16 cellular contexts compared by ENCODE assay signal in the genomic region with DNA sequence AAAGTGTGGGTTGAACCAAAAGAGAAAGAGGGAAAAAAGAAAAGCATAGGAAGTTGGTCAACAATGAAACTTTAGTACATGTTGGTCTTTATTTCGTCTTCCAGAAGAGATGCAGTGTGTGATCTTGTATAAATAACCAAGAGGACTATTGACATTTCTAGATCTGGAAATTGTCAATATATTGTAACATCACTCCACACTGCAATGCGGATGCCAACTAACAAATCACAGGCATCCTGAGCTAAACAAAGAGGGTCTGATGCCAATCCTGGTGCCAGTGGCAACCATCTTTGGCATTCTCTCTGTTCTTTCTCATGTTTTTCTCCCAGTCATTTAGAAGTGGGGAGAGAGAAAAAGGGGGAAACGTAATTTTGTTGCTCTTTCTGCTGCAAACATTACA. TPM values are rescaled to one million over a fixed set of nuclear protein-coding genes. Genes with fewer than 3 reads are reported as not detected.
A peak's percentile ranks its signal among the peaks of the same experiment; 100 is the strongest.
DNase-seq lines count a peak whose midpoint lies in the region; ATAC-seq, FAIRE-seq and TF ChIP-seq lines count a peak whose summit lies in the region.
"Had no signal": no experiment of that assay in that cellular context is flagged by ENCODE, and none has a peak within 500 bp of the region (broad histone marks: within the 10 kb centered on the region; RNA-seq: fewer than 3 reads in every experiment).

No MANE protein-coding gene starts in this region.

- peaks cover 20% of the 10 kb centered on the region for H4K20me1 ChIP-seq in endothelial cell of umbilical vein (replicated peaks; ENCODE audit: control insufficient read depth, extremely low read depth, insufficient read depth, low read length)

- ATAC-seq in heart right ventricle (no peak), GM19351 (IDR thresholded peaks at IDR 0.05; ENCODE audit: unreplicated experiment) (no peak)
- no peak for ATAC-seq in activated T-cell treated with anti-CD3 and anti-CD28 coated beads, Interleukin-2, amount 50 U/mL, for 72 hours (replicated peaks in 1 of 2)

- 61 to 71% methylated on average over 3 of the region's 3 CpGs for WGBS in heart right ventricle, 2 donors
- WGBS in mesenchymal stem cell = no CpG with 5 or more reads among the region's 3 CpGs

- H3K9me3 Mint-ChIP-seq in activated T-cell treated with anti-CD3 and anti-CD28 coated beads, Interleukin-2, amount 50 U/mL, for 72 hours = no peaks in the 10 kb centered on the region

- no peaks in the 10 kb centered on the region for H3K36me3 Mint-ChIP-seq in activated T-cell treated with anti-CD3 and anti-CD28 coated beads, Interleukin-2, amount 50 U/mL, for 72 hours (ENCODE audit: insufficient read depth in 2 of 2)

- H3K9ac ChIP-seq in endothelial cell of umbilical vein (replicated peaks; ENCODE audit: extremely low read depth, insufficient read depth, low read length) (no peak overlapping the region), mesenchymal stem cell (ENCODE audit: low read length) (no peak overlapping the region)
- H3K9ac ChIP-seq: KMS-11 had no signal

- H3K23ac ChIP-seq in mesenchymal stem cell (ENCODE audit: low read length in 2 of 2) = no peak overlapping the region

- H2AFZ ChIP-seq in endothelial cell of umbilical vein (ENCODE audit: low read depth, low read length) (no peak overlapping the region), mesenchymal stem cell (ENCODE audit: low read depth, low read length) (no peak overlapping the region)

- no peak overlapping the region for H2AK5ac ChIP-seq in mesenchymal stem cell (ENCODE audit: low read length, severe bottlenecking)

- H3K9me3 ChIP-seq in left ventricle myocardium inferior (replicated peaks) = no peaks in the 10 kb centered on the region
- no peaks in the 10 kb centered on the region for H3K9me3 ChIP-seq in heart right ventricle
- H3K9me3 ChIP-seq in endothelial cell of umbilical vein (replicated peaks; ENCODE audit: control insufficient read depth, insufficient read depth, low read length) = no peaks in the 10 kb centered on the region
- H3K9me3 ChIP-seq in mesenchymal stem cell (ENCODE audit: control insufficient read depth, low read length) = no peaks in the 10 kb centered on the region
- H3K9me3 ChIP-seq: MG63 had no signal

- H3K27me3 ChIP-seq in left ventricle myocardium inferior (ENCODE audit: low read depth) (no peaks in the 10 kb centered on the region), heart right ventricle (no peaks in the 10 kb centered on the region), endothelial cell of umbilical vein (ENCODE audit: control insufficient read depth in 2 of 2, insufficient read depth in 2 of 2, low read length in 2 of 2) (no peaks in the 10 kb centered on the region), mesenchymal stem cell (ENCODE audit: control insufficient read depth in 1 of 2, insufficient read depth in 1 of 2, low read length in 2 of 2) (no peaks in the 10 kb centered on the region)
- H3K27me3 ChIP-seq: MG63 had no signal

- H3K27ac ChIP-seq in left ventricle myocardium inferior (replicated peaks) (peak overlapping the region; percentile 100), heart right ventricle (peak overlapping the region in 3 of 10 donors; percentile 4 to 100 (median 10)), endothelial cell of umbilical vein (ENCODE audit: insufficient read depth, low read depth, low read length) (no peak overlapping the region), temporal lobe (ENCODE audit: low read depth, low read length) (peak overlapping the region; percentile 87), mesenchymal stem cell (ENCODE audit: low read length, poor library complexity, severe bottlenecking) (no peak overlapping the region)
- H3K27ac ChIP-seq: KMS-11, RWPE1 had no signal

- POLR2A ChIA-PET in endothelial cell of umbilical vein (lab: Charles Lee) = no interaction called here

- dilution Hi-C loops in endothelial cell of umbilical vein (cut with MboI; ENCODE audit: extremely low pct_ligation_motif_present, low sequenced_read_pairs) = no loop called here

- no peak for TF ChIP-seq CTCF in left ventricle myocardium inferior (IDR thresholded peaks at IDR 0.05; ENCODE audit: borderline replicate concordance)
- TF ChIP-seq CTCF in heart right ventricle (IDR thresholded peaks at IDR 0.05) = no peak
- no peak for TF ChIP-seq CTCF in endothelial cell of umbilical vein (IDR thresholded peaks at IDR 0.05; ENCODE audit: extremely low read depth in 1 of 2, insufficient read depth in 1 of 2, low read depth in 1 of 2, low read length in 2 of 2)

- TF ChIP-seq POLR2A in endothelial cell of umbilical vein (IDR thresholded peaks at IDR 0.05; ENCODE audit: low read depth, low read length) = no peak

- H3K27me3 Mint-ChIP-seq in activated T-cell treated with anti-CD3 and anti-CD28 coated beads, Interleukin-2, amount 50 U/mL, for 72 hours (ENCODE audit: low read depth) = peaks cover 68% of the 10 kb centered on the region

- H3K4me3 Mint-ChIP-seq in activated T-cell treated with anti-CD3 and anti-CD28 coated beads, Interleukin-2, amount 50 U/mL, for 72 hours = no peak overlapping the region

- no peak overlapping the region for H2BK120ac ChIP-seq in mesenchymal stem cell (ENCODE audit: low read depth, low read length)

- peak; percentile 43 for FAIRE-seq in endothelial cell of umbilical vein (lab: Jason Lieb, UNC)
- FAIRE-seq: H54 had no signal

- no peak overlapping the region for H3K27ac Mint-ChIP-seq in activated T-cell treated with anti-CD3 and anti-CD28 coated beads, Interleukin-2, amount 50 U/mL, for 72 hours

- peaks cover 97% of the 10 kb centered on the region for H3K4me1 ChIP-seq in left ventricle myocardium inferior
- H3K4me1 ChIP-seq in heart right ventricle = peaks cover 19 to 100% (median 92%) of the 10 kb centered on the region in 9 donors
- peaks cover 30% of the 10 kb centered on the region for H3K4me1 ChIP-seq in endothelial cell of umbilical vein (ENCODE audit: control insufficient read depth, extremely low read depth, insufficient read depth, low read length)
- H3K4me1 ChIP-seq in mesenchymal stem cell (ENCODE audit: control insufficient read depth, insufficient read depth, low read depth, low read length) = peaks cover 3% of the 10 kb centered on the region

- H3K4me3 ChIP-seq in left ventricle myocardium inferior = no peak overlapping the region
- no peak overlapping the region for H3K4me3 ChIP-seq in heart right ventricle
- no peak overlapping the region for H3K4me3 ChIP-seq in endothelial cell of umbilical vein (replicated peaks in 1 of 3; ENCODE audit: insufficient read depth in 1 of 3, low read depth in 1 of 3, low read length in 3 of 3)
- no peak overlapping the region for H3K4me3 ChIP-seq in mesenchymal stem cell (ENCODE audit: insufficient read depth in 1 of 2, low read depth in 1 of 2, low read length in 2 of 2)
- H3K4me3 ChIP-seq: MG63 had no signal

- peaks cover 98% of the 10 kb centered on the region for H3K79me2 ChIP-seq in endothelial cell of umbilical vein (ENCODE audit: control insufficient read depth, insufficient read depth, low read length)

- no peak overlapping the region for H4K8ac ChIP-seq in mesenchymal stem cell (ENCODE audit: low read length)

- no peak for DNase-seq in left ventricle myocardium inferior
- no peak for DNase-seq in heart right ventricle
- DNase-seq in endothelial cell of umbilical vein (ENCODE audit: low read depth, low spot score) = no peak
- peak; percentile 82 for DNase-seq in pons (ENCODE audit: low spot score)
- no peak for DNase-seq in mesenchymal stem cell
- no peak for DNase-seq in activated T-cell treated with anti-CD3 and anti-CD28 coated beads, Interleukin-2, amount 50 U/mL, for 72 hours
- DNase-seq: MG63; NCI-H2029 treated with DMSO at 0.1 percent for 48 hours; NCI-H524; NK-92 treated with Interleukin-12 subunit alpha and Interleukin-12 subunit beta, amount 100 ng/mL, for 24 hours; OCI-M1 had no signal

- H3K14ac ChIP-seq in mesenchymal stem cell (ENCODE audit: low read length in 2 of 2) = no peak overlapping the region

- no peak overlapping the region for H4K91ac ChIP-seq in mesenchymal stem cell (ENCODE audit: low read length)

- no peak overlapping the region for H2BK12ac ChIP-seq in mesenchymal stem cell (ENCODE audit: low read length in 2 of 2)

- no TSS peak for BruUV-seq in endothelial cell of umbilical vein (replicated peaks; lab: Mats Ljungman, UMichigan)

- no peak overlapping the region for H3K4me2 ChIP-seq in endothelial cell of umbilical vein (ENCODE audit: insufficient read depth, low read length)
- H3K4me2 ChIP-seq in mesenchymal stem cell (ENCODE audit: low read length, poor library complexity, severe bottlenecking) = no peak overlapping the region
- H3K4me2 ChIP-seq: KMS-11 had no signal

- CTCF ChIA-PET in endothelial cell of umbilical vein (lab: Charles Lee) = interaction anchor here (0.9 kb wide), 1 partner anchor 32 kb away, joined by 3 read pairs; no protein-coding TSS in a partner anchor

- H3K36me3 ChIP-seq in left ventricle myocardium inferior (peaks cover 25% of the 10 kb centered on the region), heart right ventricle (peaks cover 0 to 43% (median 6%) of the 10 kb centered on the region in 9 donors), endothelial cell of umbilical vein (ENCODE audit: control insufficient read depth in 2 of 2, extremely low read depth in 1 of 2, insufficient read depth in 2 of 2, low read length in 2 of 2) (peaks cover 15 to 38% of the 10 kb centered on the region in 2 experiments), mesenchymal stem cell (ENCODE audit: control insufficient read depth in 1 of 2, insufficient read depth in 2 of 2, low read depth in 1 of 2, low read length in 2 of 2) (peaks cover 8 to 36% of the 10 kb centered on the region in 2 experiments)

- no peak overlapping the region for H3K18ac ChIP-seq in mesenchymal stem cell (ENCODE audit: low read depth in 1 of 2, low read length in 2 of 2)

- H3K4ac ChIP-seq in mesenchymal stem cell (ENCODE audit: low read depth in 1 of 2, low read length in 2 of 2) = no peak overlapping the region

- peaks cover 4% of the 10 kb centered on the region for H3K9me1 ChIP-seq in endothelial cell of umbilical vein (replicated peaks; ENCODE audit: control insufficient read depth, extremely low read depth, insufficient read depth, low read length)

- H3K4me1 Mint-ChIP-seq in activated T-cell treated with anti-CD3 and anti-CD28 coated beads, Interleukin-2, amount 50 U/mL, for 72 hours (ENCODE audit: low read depth) = peaks cover 2% of the 10 kb centered on the region

- H3K79me1 ChIP-seq in mesenchymal stem cell (replicated peaks; ENCODE audit: low read length, poor library complexity, severe bottlenecking) = peaks cover 25% of the 10 kb centered on the region

- intact Hi-C loops in left ventricle myocardium inferior (cut with micrococcal nuclease) = no loop called here
- intact Hi-C loops in heart right ventricle (cut with DNase I) = loop anchor here in 3 of 10 donors (5.0 to 10.0 kb wide), 2 partner anchors 42 to 49 kb away; no protein-coding TSS in a partner anchor
- intact Hi-C loops in endothelial cell of umbilical vein (cut with micrococcal nuclease) = no loop called here

- H2BK5ac ChIP-seq in mesenchymal stem cell (ENCODE audit: low read depth, low read length, poor library complexity, severe bottlenecking) = no peak overlapping the region

- no peak overlapping the region for H2BK15ac ChIP-seq in mesenchymal stem cell (ENCODE audit: low read depth, poor library complexity, severe bottlenecking)

RNA-seq across cellular contexts. Expression of gene NFIB, which starts 9.7 kb away (rescaled TPM):
- total RNA-seq in left ventricle myocardium inferior (110 TPM), heart right ventricle (100 to 1,000 TPM in 9 of 10 donors, 10 to 100 TPM in 1; 96.8 to 145 (median 126) TPM), endothelial cell of umbilical vein (160 and 174 TPM in 2 replicates), temporal lobe (139 TPM)
- polyA plus RNA-seq in heart right ventricle (10 to 100 TPM; 16.7 to 37.2 TPM), endothelial cell of umbilical vein (23.4 and 26.4 TPM in 2 replicates)
- polyA plus RNA-seq in endothelial cell of umbilical vein (2011; cell fraction: cytosol; rRNA removed) = 37.4 and 43.7 TPM in 2 replicates
- polyA plus RNA-seq in endothelial cell of umbilical vein (2011; cell fraction: nucleus; rRNA removed) = 154 and 187 TPM in 2 replicates
- polyA plus RNA-seq in endothelial cell of umbilical vein (2012) = 57.7 and 61.6 TPM in 2 replicates
- 232 and 242 TPM in 2 replicates for polyA minus RNA-seq in endothelial cell of umbilical vein
- 21.1 TPM for polyA minus RNA-seq in endothelial cell of umbilical vein (2011; cell fraction: cytosol; rRNA and poly(A)+ RNA removed)
- 402 and 529 TPM in 2 replicates for polyA minus RNA-seq in endothelial cell of umbilical vein (2011; cell fraction: nucleus; rRNA and poly(A)+ RNA removed)
- polyA plus RNA-seq in mesenchymal stem cell (2013, experiment 1 of 2) = 1.2 TPM
- 0.78 TPM for polyA plus RNA-seq in mesenchymal stem cell (2013, experiment 2 of 2)
- total RNA-seq in activated T-cell treated with anti-CD3 and anti-CD28 coated beads, Interleukin-2, amount 50 U/mL, for 72 hours = not detected

Comparison
In these comparisons a context has a peak if more than half of its experiments do, and no peak if none do; other contexts are left out.
1. H3K27ac ChIP-seq: peak in left ventricle myocardium inferior (single experiment) and temporal lobe (single experiment); none in endothelial cell of umbilical vein (single experiment) and mesenchymal stem cell (single experiment).
2. RNA of gene NFIB, which starts 9.7 kb away (total RNA-seq): 160 to 174 TPM in endothelial cell of umbilical vein, 139 TPM in temporal lobe (single experiment), 96.8 to 145 TPM in heart right ventricle and 110 TPM in left ventricle myocardium inferior (single experiment); not detected in activated T-cell treated with anti-CD3 and anti-CD28 coated beads, Interleukin-2, amount 50 U/mL, for 72 hours; every median in the first group is over 10 times any median in the second.